Comparison of ENCODE assay signal across 12 cellular contexts in the genomic region with DNA sequence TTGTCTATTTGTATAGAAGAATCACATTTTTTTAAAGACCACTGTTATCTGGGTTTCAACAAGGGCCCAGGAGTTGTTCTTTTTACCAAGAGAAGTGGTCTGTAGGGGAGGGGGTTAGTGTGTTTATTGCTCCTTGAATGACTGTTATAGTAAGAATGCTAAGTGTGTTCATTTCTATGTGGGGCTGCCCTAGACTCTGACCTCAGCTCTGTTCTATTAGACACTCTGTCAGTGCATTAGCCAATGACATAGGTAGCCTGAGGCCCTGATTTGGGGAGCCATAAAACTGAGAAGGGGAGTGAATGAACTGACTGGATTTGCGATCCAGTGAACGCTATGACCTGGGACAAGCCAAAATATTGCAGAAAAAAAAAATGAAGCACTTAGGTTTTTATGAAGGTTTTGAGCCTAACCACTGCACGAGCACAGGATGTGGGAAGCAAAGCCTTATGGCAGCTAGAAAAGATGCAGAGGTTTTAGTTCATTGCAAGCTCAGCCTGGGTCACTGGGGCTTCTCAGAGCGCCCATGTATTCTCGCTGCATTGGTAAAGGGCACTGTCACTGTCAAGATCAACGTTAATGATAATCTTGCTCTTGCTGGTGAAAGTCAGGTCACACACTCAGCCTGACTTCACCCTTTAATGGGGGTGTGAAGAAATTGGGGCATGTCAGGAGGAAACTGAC.
DNase-seq lines count a peak whose midpoint lies in the region; ATAC-seq and TF ChIP-seq lines count a peak whose summit lies in the region.
"Had no signal": no experiment of that assay in that cellular context is flagged by ENCODE, and none has a peak within 500 bp of the region (broad histone marks: within the 10 kb centered on the region; RNA-seq: fewer than 3 reads in every experiment).

No MANE protein-coding gene starts in this region.

- H3K4me1 Mint-ChIP-seq in CD4-positive, alpha-beta memory T cell = peaks cover 0 to 52% (median 20%) of the 10 kb centered on the region in 4 donors
- no peaks in the 10 kb centered on the region for H3K4me1 Mint-ChIP-seq in activated CD8-positive, alpha-beta T cell treated with anti-CD3 and anti-CD28 coated beads, Interleukin-2, amount 10 ng/mL, durations not matched to agents 7 days and 5 days (ENCODE audit: low read depth)

- no peak overlapping the region for H3K4me3 Mint-ChIP-seq in CD4-positive, alpha-beta memory T cell
- no peak overlapping the region for H3K4me3 Mint-ChIP-seq in activated CD8-positive, alpha-beta T cell treated with anti-CD3 and anti-CD28 coated beads, Interleukin-2, amount 10 ng/mL, durations not matched to agents 7 days and 5 days
- H3K4me3 Mint-ChIP-seq: activated naive CD4-positive, alpha-beta T cell treated with anti-CD3 and anti-CD28 coated beads, Interleukin-2, amount 50 U/mL, for 24 hours had no signal

- H3K36me3 ChIP-seq in CD4-positive, alpha-beta memory T cell (ENCODE audit: insufficient read depth, low read length) = no peaks in the 10 kb centered on the region
- H3K36me3 ChIP-seq in HEK293 (ENCODE audit: control insufficient read depth in 2 of 2, insufficient read depth in 1 of 2, low read length in 2 of 2) = no peaks in the 10 kb centered on the region
- no peaks in the 10 kb centered on the region for H3K36me3 ChIP-seq in mucosa of descending colon (ENCODE audit: low read depth)

- ATAC-seq in activated CD8-positive, alpha-beta T cell treated with anti-CD3 and anti-CD28 coated beads, Interleukin-2, amount 10 ng/mL, durations not matched to agents 7 days and 5 days = peak; percentile 63
- peak; percentile 51 for ATAC-seq in mucosa of descending colon
- ATAC-seq in GM21576 (IDR thresholded peaks at IDR 0.05; ENCODE audit: unreplicated experiment) = no peak
- no peak for ATAC-seq in HG03457 (IDR thresholded peaks at IDR 0.05; ENCODE audit: unreplicated experiment)

- peak; percentile 72 to 83 (median 78) for DNase-seq in CD4-positive, alpha-beta memory T cell
- peak; percentile 85 for DNase-seq in activated CD8-positive, alpha-beta T cell treated with anti-CD3 and anti-CD28 coated beads, Interleukin-2, amount 10 ng/mL, durations not matched to agents 7 days and 5 days
- DNase-seq in mucosa of descending colon (peak in 1 of 3 donors; percentile 26), amygdala (lab: John Stamatoyannopoulos, UW) (no peak), inferior parietal cortex (ENCODE audit: extremely low spot score) (no peak)
- DNase-seq: MM.1S, psoas muscle had no signal

- peaks cover 0 to 8% of the 10 kb centered on the region in 2 donors for H3K36me3 Mint-ChIP-seq in CD4-positive, alpha-beta memory T cell
- H3K36me3 Mint-ChIP-seq in activated CD8-positive, alpha-beta T cell treated with anti-CD3 and anti-CD28 coated beads, Interleukin-2, amount 10 ng/mL, durations not matched to agents 7 days and 5 days (ENCODE audit: low read depth) = peaks cover 44% of the 10 kb centered on the region

- peak overlapping the region; percentile 8 to 32 for H3K4me3 ChIP-seq in CD4-positive, alpha-beta memory T cell (ENCODE audit: low read length in 2 of 2)
- H3K4me3 ChIP-seq in HEK293 (ENCODE audit: low read depth, low read length) (no peak overlapping the region), mucosa of descending colon (no peak overlapping the region)
- H3K4me3 ChIP-seq: coronary artery, psoas muscle had no signal

- POLR2A ChIA-PET in CD4-positive, alpha-beta memory T cell (lab: Charles Lee; ENCODE audit: partially characterized antibody) = interaction anchor here (0.8 to 8.8 kb wide), 15 partner anchors 10 to 152 kb away, joined by 3 to 133 read pairs (median 5); a partner anchor contains a TSS
- POLR2A ChIA-PET in HEK293 (lab: Yijun Ruan, JAX) = no interaction called here
- POLR2A ChIA-PET in activated CD8-positive, alpha-beta T cell treated with anti-CD3 and anti-CD28 coated beads, Interleukin-2, amount 10 ng/mL, durations not matched to agents 7 days and 5 days (lab: Charles Lee) = interaction anchor here (0.6 to 4.6 kb wide), 16 partner anchors 11 to 313 kb away, joined by 3 to 37 read pairs (median 4); a partner anchor contains a TSS

- H3K9me3 ChIP-seq in CD4-positive, alpha-beta memory T cell (ENCODE audit: control insufficient read depth in 1 of 2, low read length in 2 of 2) = no peaks in the 10 kb centered on the region
- no peaks in the 10 kb centered on the region for H3K9me3 ChIP-seq in HEK293 (ENCODE audit: control insufficient read depth, insufficient read depth, low read depth, low read length)
- no peaks in the 10 kb centered on the region for H3K9me3 ChIP-seq in mucosa of descending colon
- H3K9me3 ChIP-seq: psoas muscle had no signal

- intact Hi-C loops in CD4-positive, alpha-beta memory T cell (cut with micrococcal nuclease) = loop anchor here (2.0 to 5.0 kb wide), 5 partner anchors 20 to 72 kb away; no protein-coding TSS in a partner anchor
- intact Hi-C loops in mucosa of descending colon (cut with DNase I, micrococcal nuclease) = no loop called here

- CTCF ChIA-PET in CD4-positive, alpha-beta memory T cell (lab: Charles Lee; ENCODE audit: partially characterized antibody) = interaction anchor here (0.7 to 2.6 kb wide), 13 partner anchors 10 to 452 kb away, joined by 3 to 18 read pairs (median 3); a partner anchor contains a TSS
- CTCF ChIA-PET in HEK293 (lab: Yijun Ruan, JAX) = no interaction called here
- CTCF ChIA-PET in activated CD8-positive, alpha-beta T cell treated with anti-CD3 and anti-CD28 coated beads, Interleukin-2, amount 10 ng/mL, durations not matched to agents 7 days and 5 days (lab: Charles Lee) = interaction anchor here (1.0 to 2.7 kb wide), 7 partner anchors 13 to 89 kb away, joined by 3 to 10 read pairs (median 4); no protein-coding TSS in a partner anchor

- peaks cover 100% of the 10 kb centered on the region for H3K4me1 ChIP-seq in CD4-positive, alpha-beta memory T cell (ENCODE audit: insufficient read depth, low read length)
- H3K4me1 ChIP-seq in HEK293 (ENCODE audit: control insufficient read depth, insufficient read depth, low read length) (peaks cover 11% of the 10 kb centered on the region), mucosa of descending colon (ENCODE audit: low read depth) (no peaks in the 10 kb centered on the region)

- TF ChIP-seq CTCF in HEK293 (tag by site-specific recombination; IDR thresholded peaks at IDR 0.05) (no peak), mucosa of descending colon (IDR thresholded peaks at IDR 0.05) (no peak)

- H3K9me3 Mint-ChIP-seq in CD4-positive, alpha-beta memory T cell = no peaks in the 10 kb centered on the region
- no peaks in the 10 kb centered on the region for H3K9me3 Mint-ChIP-seq in activated CD8-positive, alpha-beta T cell treated with anti-CD3 and anti-CD28 coated beads, Interleukin-2, amount 10 ng/mL, durations not matched to agents 7 days and 5 days (ENCODE audit: insufficient read depth)
- H3K9me3 Mint-ChIP-seq: activated naive CD4-positive, alpha-beta T cell treated with anti-CD3 and anti-CD28 coated beads, Interleukin-2, amount 50 U/mL, for 24 hours had no signal

- H3K27me3 ChIP-seq in CD4-positive, alpha-beta memory T cell (ENCODE audit: insufficient read depth, low read length) = no peaks in the 10 kb centered on the region

- H3K27ac Mint-ChIP-seq in CD4-positive, alpha-beta memory T cell = no peak overlapping the region
- no peak overlapping the region for H3K27ac Mint-ChIP-seq in activated CD8-positive, alpha-beta T cell treated with anti-CD3 and anti-CD28 coated beads, Interleukin-2, amount 10 ng/mL, durations not matched to agents 7 days and 5 days
- H3K27ac Mint-ChIP-seq: activated naive CD4-positive, alpha-beta T cell treated with anti-CD3 and anti-CD28 coated beads, Interleukin-2, amount 50 U/mL, for 24 hours had no signal

- no peaks in the 10 kb centered on the region for H3K27me3 Mint-ChIP-seq in CD4-positive, alpha-beta memory T cell
- no peaks in the 10 kb centered on the region for H3K27me3 Mint-ChIP-seq in activated CD8-positive, alpha-beta T cell treated with anti-CD3 and anti-CD28 coated beads, Interleukin-2, amount 10 ng/mL, durations not matched to agents 7 days and 5 days (ENCODE audit: low read depth)
- H3K27me3 Mint-ChIP-seq: activated naive CD4-positive, alpha-beta T cell treated with anti-CD3 and anti-CD28 coated beads, Interleukin-2, amount 50 U/mL, for 24 hours had no signal

- H3K27ac ChIP-seq in CD4-positive, alpha-beta memory T cell (ENCODE audit: low read depth, low read length) = peak overlapping the region; percentile 65
- no peak overlapping the region for H3K27ac ChIP-seq in HEK293 (ENCODE audit: extremely low read depth, low read depth, low read length)
- H3K27ac ChIP-seq: coronary artery had no signal

TF ChIP-seq in HEK293, 187 proteins besides CTCF, POLR2A, EP300 and RAD21 (continues in another document):
- peak; percentile 84 for TF ChIP-seq FEZF1 (tag by site-specific recombination; IDR thresholded peaks at IDR 0.05)
- peak; percentile 80 for TF ChIP-seq MZF1 (tag by site-specific recombination; IDR thresholded peaks at IDR 0.05; ENCODE audit: borderline replicate concordance)
- TF ChIP-seq, protein P1, sequence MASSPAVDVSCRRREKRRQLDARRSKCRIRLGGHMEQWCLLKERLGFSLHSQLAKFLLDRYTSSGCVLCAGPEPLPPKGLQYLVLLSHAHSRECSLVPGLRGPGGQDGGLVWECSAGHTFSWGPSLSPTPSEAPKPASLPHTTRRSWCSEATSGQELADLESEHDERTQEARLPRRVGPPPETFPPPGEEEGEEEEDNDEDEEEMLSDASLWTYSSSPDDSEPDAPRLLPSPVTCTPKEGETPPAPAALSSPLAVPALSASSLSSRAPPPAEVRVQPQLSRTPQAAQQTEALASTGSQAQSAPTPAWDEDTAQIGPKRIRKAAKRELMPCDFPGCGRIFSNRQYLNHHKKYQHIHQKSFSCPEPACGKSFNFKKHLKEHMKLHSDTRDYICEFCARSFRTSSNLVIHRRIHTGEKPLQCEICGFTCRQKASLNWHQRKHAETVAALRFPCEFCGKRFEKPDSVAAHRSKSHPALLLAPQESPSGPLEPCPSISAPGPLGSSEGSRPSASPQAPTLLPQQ (tag by site-specific recombination; IDR thresholded peaks at IDR 0.05) = no peak
- no peak for TF ChIP-seq ZNF830 (tag by site-specific recombination; IDR thresholded peaks at IDR 0.05; ENCODE audit: low read depth)
- no peak for TF ChIP-seq ZNF239 (tag by site-specific recombination; IDR thresholded peaks at IDR 0.05)
- TF ChIP-seq, protein P2, sequence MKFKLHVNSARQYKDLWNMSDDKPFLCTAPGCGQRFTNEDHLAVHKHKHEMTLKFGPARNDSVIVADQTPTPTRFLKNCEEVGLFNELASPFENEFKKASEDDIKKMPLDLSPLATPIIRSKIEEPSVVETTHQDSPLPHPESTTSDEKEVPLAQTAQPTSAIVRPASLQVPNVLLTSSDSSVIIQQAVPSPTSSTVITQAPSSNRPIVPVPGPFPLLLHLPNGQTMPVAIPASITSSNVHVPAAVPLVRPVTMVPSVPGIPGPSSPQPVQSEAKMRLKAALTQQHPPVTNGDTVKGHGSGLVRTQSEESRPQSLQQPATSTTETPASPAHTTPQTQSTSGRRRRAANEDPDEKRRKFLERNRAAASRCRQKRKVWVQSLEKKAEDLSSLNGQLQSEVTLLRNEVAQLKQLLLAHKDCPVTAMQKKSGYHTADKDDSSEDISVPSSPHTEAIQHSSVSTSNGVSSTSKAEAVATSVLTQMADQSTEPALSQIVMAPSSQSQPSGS (tag by site-specific recombination; IDR thresholded peaks at IDR 0.05; ENCODE audit: low read depth) = 0 out of 2 replicates have a peak, but pooled peaks have one; percentile 21
- TF ChIP-seq ZNF302 (tag by site-specific recombination; IDR thresholded peaks at IDR 0.05; ENCODE audit: low read depth) = no peak

Comparison
In these comparisons a context has a peak if more than half of its experiments do, and no peak if none do; other contexts are left out.
1. DNase-seq: peak in CD4-positive, alpha-beta memory T cell (5 of 5) and activated CD8-positive, alpha-beta T cell treated with anti-CD3 and anti-CD28 coated beads, Interleukin-2, amount 10 ng/mL, durations not matched to agents 7 days and 5 days (single experiment); none in amygdala (0 of 56) and inferior parietal cortex (single experiment).
2. H3K4me3 ChIP-seq: peak in CD4-positive, alpha-beta memory T cell (2 of 2); none in HEK293 (single experiment) and mucosa of descending colon (single experiment).
3. ATAC-seq: peak in activated CD8-positive, alpha-beta T cell treated with anti-CD3 and anti-CD28 coated beads, Interleukin-2, amount 10 ng/mL, durations not matched to agents 7 days and 5 days (single experiment) and mucosa of descending colon (single experiment); none in GM21576 (single experiment) and HG03457 (single experiment).